Comparison of ENCODE assay signal across 7 cellular contexts in the genomic region with DNA sequence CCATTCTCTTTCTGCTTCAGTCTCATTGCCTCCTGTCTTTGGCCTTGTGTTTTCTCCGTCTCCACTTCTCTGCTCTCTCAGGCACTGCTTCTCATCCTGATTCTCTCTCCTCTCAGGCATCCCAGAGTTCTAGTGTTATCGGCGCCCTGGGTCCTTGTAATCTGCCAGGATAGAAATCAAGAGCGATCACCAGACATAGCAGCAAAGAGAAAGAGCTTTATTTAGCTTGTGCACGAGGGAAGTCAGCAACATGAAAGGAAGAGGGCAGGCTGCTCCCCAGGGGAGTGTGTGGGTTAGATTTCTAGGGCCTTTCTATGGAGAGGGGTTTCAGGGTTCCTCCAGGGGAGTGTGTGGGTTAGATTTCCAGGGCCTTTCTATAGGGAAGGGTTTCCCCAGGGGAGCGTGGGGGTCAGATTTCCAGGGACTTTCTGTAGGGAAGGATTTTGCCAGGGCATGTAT.
DNase-seq lines count a peak whose midpoint lies in the region; ATAC-seq lines count a peak whose summit lies in the region.

No MANE protein-coding gene starts in this region.

- H3K4me3 ChIP-seq in SK-N-MC: no peak overlapping the region

- no peaks in the 10 kb centered on the region for H3K27me3 Mint-ChIP-seq in memory B cell

- no peaks in the 10 kb centered on the region for H3K9me3 ChIP-seq in SK-N-MC (ENCODE audit: low read depth, low read length)

- intact Hi-C loops in posterior cingulate gyrus (cut with DNase I): no loop called here

- no peak for DNase-seq in SK-N-MC (ENCODE audit: low read depth, low spot score)
- peak in 1 of 2 donors; percentile 54 for DNase-seq in memory B cell (ENCODE audit: low spot score in 2 of 2)
- no peak for DNase-seq in posterior cingulate gyrus
- no peak for DNase-seq in amygdala (lab: John Stamatoyannopoulos, UW)

- ATAC-seq in GM18909 (IDR thresholded peaks at IDR 0.05; ENCODE audit: poor library complexity, unreplicated experiment): peak; percentile 22
- peak; percentile 23 for ATAC-seq in HG02840 (IDR thresholded peaks at IDR 0.05; ENCODE audit: low FRiP score, unreplicated experiment)
- peak; percentile 27 for ATAC-seq in memory B cell (ENCODE audit: low read depth)
- no peak for ATAC-seq in HG02571 (IDR thresholded peaks at IDR 0.05; ENCODE audit: unreplicated experiment)

- H3K27ac ChIP-seq in SK-N-MC: peak overlapping the region; percentile 40; the same call in 1 of the 2 replicates

- H3K36me3 ChIP-seq in SK-N-MC (ENCODE audit: insufficient read depth, low read length): no peaks in the 10 kb centered on the region

- H3K4me3 Mint-ChIP-seq in memory B cell: no peak overlapping the region

- H3K9ac ChIP-seq in SK-N-MC (ENCODE audit: insufficient read length): no peak overlapping the region

- H3K36me3 Mint-ChIP-seq in memory B cell: peaks cover 2% of the 10 kb centered on the region

- H3K27ac Mint-ChIP-seq in memory B cell: no peak overlapping the region

- peaks cover 3% of the 10 kb centered on the region for H3K9me3 Mint-ChIP-seq in memory B cell

- peaks cover 27% of the 10 kb centered on the region for H3K4me1 Mint-ChIP-seq in memory B cell
